1 cellular context compared by ENCODE assay signal in the genomic region with DNA sequence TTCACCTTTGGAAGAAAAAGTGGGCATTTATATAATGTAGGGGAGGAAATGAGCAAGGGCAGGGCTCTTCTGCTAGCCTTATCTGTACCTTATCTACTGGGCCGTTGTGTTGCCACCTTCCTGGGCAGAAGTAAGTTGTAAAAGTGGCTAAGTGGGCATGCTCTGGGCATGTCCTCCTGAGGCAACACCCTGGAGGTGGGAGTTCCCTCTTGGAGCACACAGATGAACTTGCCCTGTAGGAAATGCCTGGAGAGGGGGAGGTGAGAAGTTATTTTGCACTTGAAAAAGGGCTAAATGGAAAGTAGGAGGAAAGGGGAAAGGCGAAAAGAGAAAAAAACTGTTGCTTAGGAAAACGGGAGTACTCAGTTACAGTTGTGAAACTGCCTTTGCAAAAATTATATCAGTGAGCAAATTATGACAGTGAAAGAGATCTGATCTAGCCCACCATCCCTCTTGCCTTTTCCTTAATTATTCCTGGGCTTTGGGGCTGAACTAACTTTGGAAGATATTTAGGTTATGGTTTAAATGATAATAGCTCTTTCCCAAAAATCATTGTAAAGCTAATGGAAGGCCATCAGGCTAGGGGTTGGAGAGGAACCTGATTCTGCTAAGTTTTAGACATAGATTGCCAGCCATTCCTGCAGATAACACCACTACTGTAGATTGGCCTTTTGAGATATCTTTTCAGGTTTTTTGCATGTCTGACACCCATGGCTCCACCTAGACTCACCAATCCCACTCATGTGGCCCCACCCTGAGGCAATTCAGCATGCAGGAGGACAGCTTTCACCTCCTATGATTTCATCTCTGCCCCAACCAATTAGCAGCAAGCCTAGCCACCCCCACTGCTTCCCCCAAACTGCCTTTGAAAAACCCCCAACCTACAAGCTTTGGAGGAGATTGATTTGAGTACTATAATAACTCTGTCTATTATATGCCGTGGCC.
TF ChIP-seq lines count a peak whose summit lies in the region.

No MANE protein-coding gene starts in this region.

TF ChIP-seq in SK-N-SH, 30 proteins besides CTCF, POLR2A, EP300 and RAD21:
- TF ChIP-seq FOSL2 (IDR thresholded peaks at IDR 0.05; ENCODE audit: borderline replicate concordance, low read depth) (no peak), POLR2AphosphoS5 (IDR thresholded peaks at IDR 0.05; ENCODE audit: low read depth, low read length) (0 out of 2 replicates have a peak, but pooled peaks have one; percentile 21), YY1 (IDR thresholded peaks at IDR 0.05; ENCODE audit: low read depth) (no peak), MEF2A (IDR thresholded peaks at IDR 0.05; ENCODE audit: borderline replicate concordance, low read depth) (no peak), FOXM1 (IDR thresholded peaks at IDR 0.05; ENCODE audit: low read depth) (no peak), TEAD4 (IDR thresholded peaks at IDR 0.05; ENCODE audit: borderline replicate concordance, insufficient read depth) (no peak)
- TF ChIP-seq, protein P1, sequence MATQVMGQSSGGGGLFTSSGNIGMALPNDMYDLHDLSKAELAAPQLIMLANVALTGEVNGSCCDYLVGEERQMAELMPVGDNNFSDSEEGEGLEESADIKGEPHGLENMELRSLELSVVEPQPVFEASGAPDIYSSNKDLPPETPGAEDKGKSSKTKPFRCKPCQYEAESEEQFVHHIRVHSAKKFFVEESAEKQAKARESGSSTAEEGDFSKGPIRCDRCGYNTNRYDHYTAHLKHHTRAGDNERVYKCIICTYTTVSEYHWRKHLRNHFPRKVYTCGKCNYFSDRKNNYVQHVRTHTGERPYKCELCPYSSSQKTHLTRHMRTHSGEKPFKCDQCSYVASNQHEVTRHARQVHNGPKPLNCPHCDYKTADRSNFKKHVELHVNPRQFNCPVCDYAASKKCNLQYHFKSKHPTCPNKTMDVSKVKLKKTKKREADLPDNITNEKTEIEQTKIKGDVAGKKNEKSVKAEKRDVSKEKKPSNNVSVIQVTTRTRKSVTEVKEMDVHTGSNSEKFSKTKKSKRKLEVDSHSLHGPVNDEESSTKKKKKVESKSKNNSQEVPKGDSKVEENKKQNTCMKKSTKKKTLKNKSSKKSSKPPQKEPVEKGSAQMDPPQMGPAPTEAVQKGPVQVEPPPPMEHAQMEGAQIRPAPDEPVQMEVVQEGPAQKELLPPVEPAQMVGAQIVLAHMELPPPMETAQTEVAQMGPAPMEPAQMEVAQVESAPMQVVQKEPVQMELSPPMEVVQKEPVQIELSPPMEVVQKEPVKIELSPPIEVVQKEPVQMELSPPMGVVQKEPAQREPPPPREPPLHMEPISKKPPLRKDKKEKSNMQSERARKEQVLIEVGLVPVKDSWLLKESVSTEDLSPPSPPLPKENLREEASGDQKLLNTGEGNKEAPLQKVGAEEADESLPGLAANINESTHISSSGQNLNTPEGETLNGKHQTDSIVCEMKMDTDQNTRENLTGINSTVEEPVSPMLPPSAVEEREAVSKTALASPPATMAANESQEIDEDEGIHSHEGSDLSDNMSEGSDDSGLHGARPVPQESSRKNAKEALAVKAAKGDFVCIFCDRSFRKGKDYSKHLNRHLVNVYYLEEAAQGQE (IDR thresholded peaks at IDR 0.05; ENCODE audit: low read depth, low read length): no peak
- TF ChIP-seq, protein P2, sequence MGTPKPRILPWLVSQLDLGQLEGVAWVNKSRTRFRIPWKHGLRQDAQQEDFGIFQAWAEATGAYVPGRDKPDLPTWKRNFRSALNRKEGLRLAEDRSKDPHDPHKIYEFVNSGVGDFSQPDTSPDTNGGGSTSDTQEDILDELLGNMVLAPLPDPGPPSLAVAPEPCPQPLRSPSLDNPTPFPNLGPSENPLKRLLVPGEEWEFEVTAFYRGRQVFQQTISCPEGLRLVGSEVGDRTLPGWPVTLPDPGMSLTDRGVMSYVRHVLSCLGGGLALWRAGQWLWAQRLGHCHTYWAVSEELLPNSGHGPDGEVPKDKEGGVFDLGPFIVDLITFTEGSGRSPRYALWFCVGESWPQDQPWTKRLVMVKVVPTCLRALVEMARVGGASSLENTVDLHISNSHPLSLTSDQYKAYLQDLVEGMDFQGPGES (IDR thresholded peaks at IDR 0.05; ENCODE audit: low read depth, low read length): no peak
